Comparison of ENCODE assay signal across 2 cellular contexts in the genomic region with DNA sequence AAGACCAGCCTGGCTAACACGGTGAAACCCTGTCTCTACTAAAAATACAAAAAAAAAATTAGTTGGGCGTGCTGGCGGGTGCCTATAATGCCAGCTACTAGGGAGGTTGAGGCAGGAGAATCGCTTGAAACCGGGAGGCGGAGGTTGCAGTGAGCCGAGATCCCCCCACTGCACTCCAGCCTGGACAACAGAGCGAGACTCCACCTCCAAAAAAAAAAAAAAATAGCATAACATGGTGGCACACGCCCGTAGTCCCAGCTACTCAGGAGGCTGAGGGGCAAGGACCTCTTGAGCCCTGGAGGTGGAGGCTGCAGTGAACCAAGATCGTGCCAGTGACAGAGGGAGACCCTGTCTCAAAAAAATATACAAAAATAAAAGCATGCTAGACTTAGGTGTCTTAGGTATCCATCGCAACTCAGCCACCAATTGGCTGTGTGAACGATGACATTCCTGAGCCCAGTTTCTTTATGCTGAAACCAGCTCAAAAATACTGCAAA.
TF ChIP-seq lines count a peak whose summit lies in the region.

No MANE protein-coding gene starts in this region.

TF ChIP-seq in A549, 52 proteins besides CTCF, POLR2A, EP300 and RAD21 (continued from another document):
- no peak for TF ChIP-seq BHLHE40 (IDR thresholded peaks at IDR 0.05; ENCODE audit: low read depth, low read length)

TF ChIP-seq in GM23338, 12 proteins besides CTCF, POLR2A, EP300 and RAD21:
- TF ChIP-seq, protein P1, sequence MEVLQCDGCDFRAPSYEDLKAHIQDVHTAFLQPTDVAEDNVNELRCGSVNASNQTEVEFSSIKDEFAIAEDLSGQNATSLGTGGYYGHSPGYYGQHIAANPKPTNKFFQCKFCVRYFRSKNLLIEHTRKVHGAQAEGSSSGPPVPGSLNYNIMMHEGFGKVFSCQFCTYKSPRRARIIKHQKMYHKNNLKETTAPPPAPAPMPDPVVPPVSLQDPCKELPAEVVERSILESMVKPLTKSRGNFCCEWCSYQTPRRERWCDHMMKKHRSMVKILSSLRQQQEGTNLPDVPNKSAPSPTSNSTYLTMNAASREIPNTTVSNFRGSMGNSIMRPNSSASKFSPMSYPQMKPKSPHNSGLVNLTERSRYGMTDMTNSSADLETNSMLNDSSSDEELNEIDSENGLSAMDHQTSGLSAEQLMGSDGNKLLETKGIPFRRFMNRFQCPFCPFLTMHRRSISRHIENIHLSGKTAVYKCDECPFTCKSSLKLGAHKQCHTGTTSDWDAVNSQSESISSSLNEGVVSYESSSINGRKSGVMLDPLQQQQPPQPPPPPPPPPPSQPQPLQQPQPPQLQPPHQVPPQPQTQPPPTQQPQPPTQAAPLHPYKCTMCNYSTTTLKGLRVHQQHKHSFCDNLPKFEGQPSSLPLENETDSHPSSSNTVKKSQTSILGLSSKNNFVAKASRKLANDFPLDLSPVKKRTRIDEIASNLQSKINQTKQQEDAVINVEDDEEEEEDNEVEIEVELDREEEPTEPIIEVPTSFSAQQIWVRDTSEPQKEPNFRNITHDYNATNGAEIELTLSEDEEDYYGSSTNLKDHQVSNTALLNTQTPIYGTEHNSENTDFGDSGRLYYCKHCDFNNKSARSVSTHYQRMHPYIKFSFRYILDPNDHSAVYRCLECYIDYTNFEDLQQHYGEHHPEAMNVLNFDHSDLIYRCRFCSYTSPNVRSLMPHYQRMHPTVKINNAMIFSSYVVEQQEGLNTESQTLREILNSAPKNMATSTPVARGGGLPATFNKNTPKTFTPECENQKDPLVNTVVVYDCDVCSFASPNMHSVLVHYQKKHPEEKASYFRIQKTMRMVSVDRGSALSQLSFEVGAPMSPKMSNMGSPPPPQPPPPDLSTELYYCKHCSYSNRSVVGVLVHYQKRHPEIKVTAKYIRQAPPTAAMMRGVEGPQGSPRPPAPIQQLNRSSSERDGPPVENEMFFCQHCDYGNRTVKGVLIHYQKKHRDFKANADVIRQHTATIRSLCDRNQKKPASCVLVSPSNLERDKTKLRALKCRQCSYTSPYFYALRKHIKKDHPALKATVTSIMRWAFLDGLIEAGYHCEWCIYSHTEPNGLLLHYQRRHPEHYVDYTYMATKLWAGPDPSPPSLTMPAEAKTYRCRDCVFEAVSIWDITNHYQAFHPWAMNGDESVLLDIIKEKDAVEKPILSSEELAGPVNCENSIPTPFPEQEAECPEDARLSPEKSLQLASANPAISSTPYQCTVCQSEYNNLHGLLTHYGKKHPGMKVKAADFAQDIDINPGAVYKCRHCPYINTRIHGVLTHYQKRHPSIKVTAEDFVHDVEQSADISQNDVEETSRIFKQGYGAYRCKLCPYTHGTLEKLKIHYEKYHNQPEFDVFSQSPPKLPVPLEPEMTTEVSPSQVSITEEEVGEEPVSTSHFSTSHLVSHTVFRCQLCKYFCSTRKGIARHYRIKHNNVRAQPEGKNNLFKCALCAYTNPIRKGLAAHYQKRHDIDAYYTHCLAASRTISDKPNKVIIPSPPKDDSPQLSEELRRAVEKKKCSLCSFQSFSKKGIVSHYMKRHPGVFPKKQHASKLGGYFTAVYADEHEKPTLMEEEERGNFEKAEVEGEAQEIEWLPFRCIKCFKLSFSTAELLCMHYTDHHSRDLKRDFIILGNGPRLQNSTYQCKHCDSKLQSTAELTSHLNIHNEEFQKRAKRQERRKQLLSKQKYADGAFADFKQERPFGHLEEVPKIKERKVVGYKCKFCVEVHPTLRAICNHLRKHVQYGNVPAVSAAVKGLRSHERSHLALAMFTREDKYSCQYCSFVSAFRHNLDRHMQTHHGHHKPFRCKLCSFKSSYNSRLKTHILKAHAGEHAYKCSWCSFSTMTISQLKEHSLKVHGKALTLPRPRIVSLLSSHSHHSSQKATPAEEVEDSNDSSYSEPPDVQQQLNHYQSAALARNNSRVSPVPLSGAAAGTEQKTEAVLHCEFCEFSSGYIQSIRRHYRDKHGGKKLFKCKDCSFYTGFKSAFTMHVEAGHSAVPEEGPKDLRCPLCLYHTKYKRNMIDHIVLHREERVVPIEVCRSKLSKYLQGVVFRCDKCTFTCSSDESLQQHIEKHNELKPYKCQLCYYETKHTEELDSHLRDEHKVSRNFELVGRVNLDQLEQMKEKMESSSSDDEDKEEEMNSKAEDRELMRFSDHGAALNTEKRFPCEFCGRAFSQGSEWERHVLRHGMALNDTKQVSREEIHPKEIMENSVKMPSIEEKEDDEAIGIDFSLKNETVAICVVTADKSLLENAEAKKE (CRISPR knock-in tag; IDR thresholded peaks at IDR 0.05) = no peak
- TF ChIP-seq STAT1 (IDR thresholded peaks at IDR 0.05; ENCODE audit: unreplicated experiment) = no peak
- TF ChIP-seq CREB1 (CRISPR knock-in tag; IDR thresholded peaks at IDR 0.05; ENCODE audit: low read depth) = no peak
- TF ChIP-seq, protein P2, sequence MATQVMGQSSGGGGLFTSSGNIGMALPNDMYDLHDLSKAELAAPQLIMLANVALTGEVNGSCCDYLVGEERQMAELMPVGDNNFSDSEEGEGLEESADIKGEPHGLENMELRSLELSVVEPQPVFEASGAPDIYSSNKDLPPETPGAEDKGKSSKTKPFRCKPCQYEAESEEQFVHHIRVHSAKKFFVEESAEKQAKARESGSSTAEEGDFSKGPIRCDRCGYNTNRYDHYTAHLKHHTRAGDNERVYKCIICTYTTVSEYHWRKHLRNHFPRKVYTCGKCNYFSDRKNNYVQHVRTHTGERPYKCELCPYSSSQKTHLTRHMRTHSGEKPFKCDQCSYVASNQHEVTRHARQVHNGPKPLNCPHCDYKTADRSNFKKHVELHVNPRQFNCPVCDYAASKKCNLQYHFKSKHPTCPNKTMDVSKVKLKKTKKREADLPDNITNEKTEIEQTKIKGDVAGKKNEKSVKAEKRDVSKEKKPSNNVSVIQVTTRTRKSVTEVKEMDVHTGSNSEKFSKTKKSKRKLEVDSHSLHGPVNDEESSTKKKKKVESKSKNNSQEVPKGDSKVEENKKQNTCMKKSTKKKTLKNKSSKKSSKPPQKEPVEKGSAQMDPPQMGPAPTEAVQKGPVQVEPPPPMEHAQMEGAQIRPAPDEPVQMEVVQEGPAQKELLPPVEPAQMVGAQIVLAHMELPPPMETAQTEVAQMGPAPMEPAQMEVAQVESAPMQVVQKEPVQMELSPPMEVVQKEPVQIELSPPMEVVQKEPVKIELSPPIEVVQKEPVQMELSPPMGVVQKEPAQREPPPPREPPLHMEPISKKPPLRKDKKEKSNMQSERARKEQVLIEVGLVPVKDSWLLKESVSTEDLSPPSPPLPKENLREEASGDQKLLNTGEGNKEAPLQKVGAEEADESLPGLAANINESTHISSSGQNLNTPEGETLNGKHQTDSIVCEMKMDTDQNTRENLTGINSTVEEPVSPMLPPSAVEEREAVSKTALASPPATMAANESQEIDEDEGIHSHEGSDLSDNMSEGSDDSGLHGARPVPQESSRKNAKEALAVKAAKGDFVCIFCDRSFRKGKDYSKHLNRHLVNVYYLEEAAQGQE (IDR thresholded peaks at IDR 0.05; ENCODE audit: unreplicated experiment) = no peak
- TF ChIP-seq EZH2 (IDR thresholded peaks at IDR 0.05; ENCODE audit: low read depth, unreplicated experiment) = no peak
- no peak for TF ChIP-seq JUNB (IDR thresholded peaks at IDR 0.05; ENCODE audit: unreplicated experiment)
- no peak for TF ChIP-seq POLR2AphosphoS5 (IDR thresholded peaks at IDR 0.05; ENCODE audit: low read depth)
- TF ChIP-seq ZNF114 (CRISPR knock-in tag; IDR thresholded peaks at IDR 0.05) = no peak
- TF ChIP-seq, protein P3, sequence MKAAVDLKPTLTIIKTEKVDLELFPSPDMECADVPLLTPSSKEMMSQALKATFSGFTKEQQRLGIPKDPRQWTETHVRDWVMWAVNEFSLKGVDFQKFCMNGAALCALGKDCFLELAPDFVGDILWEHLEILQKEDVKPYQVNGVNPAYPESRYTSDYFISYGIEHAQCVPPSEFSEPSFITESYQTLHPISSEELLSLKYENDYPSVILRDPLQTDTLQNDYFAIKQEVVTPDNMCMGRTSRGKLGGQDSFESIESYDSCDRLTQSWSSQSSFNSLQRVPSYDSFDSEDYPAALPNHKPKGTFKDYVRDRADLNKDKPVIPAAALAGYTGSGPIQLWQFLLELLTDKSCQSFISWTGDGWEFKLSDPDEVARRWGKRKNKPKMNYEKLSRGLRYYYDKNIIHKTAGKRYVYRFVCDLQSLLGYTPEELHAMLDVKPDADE (IDR thresholded peaks at IDR 0.05) = no peak
- TF ChIP-seq ZNF331 (CRISPR knock-in tag; IDR thresholded peaks at IDR 0.05; ENCODE audit: low read depth) = no peak
- no peak for TF ChIP-seq EZH2phosphoT487 (IDR thresholded peaks at IDR 0.05; ENCODE audit: unreplicated experiment)
- TF ChIP-seq NANOG (IDR thresholded peaks at IDR 0.05; ENCODE audit: borderline replicate concordance) = no peak
